ENCODE assay signal across 8 cellular contexts in genomic region chr2:37862620-37863019, GRCh38.
"Had no signal": no experiment of that assay in that cellular context is flagged by ENCODE, and none has a peak within 500 bp of the region (broad histone marks: within the 10 kb centered on the region; RNA-seq: fewer than 3 reads in every experiment).

No MANE protein-coding gene starts in this region.

- H3K4me2 ChIP-seq: GM23338 had no signal

- H3K4me3 ChIP-seq: GM23338, K562 had no signal

- FAIRE-seq: H1, H54, HepG2, K562 had no signal

- H2AFZ ChIP-seq: GM23338 had no signal

- DNase-seq: H9, HCEC 1CT had no signal

- ATAC-seq: GM23338, K562 had no signal

- H3K27ac ChIP-seq: HL-60 had no signal
